Comparison of ENCODE assay signal across 8 cellular contexts in genomic region chr14:106196469-106196868, GRCh38.
DNase-seq lines count a peak whose midpoint lies in the region; ATAC-seq and TF ChIP-seq lines count a peak whose summit lies in the region.
"Not testable (repeated sequence)": the region's sequence is repeated elsewhere in the genome, so short reads cannot be mapped to it uniquely, and the experiment has no call there.

No MANE protein-coding gene starts in this region.

- not testable (repeated sequence) for H3K36me3 ChIP-seq in Panc1 (ENCODE audit: control insufficient read depth, insufficient read depth, low read length)

- not testable (repeated sequence) for H3K27ac Mint-ChIP-seq in CD4-positive, alpha-beta T cell

- in situ Hi-C loops in GM13977 (cut with MboI; ENCODE audit: low pct_unique_long_range_greater_than_20kb, low sequenced_read_pairs, unreplicated experiment); Panc1 (cut with HindIII; ENCODE audit: low pct_unique_long_range_greater_than_20kb, low sequenced_read_pairs): not testable (repeated sequence)

- H3K36me3 Mint-ChIP-seq in CD4-positive, alpha-beta T cell (ENCODE audit: low read depth): not testable (repeated sequence)

- not testable (repeated sequence) for H3K4me1 ChIP-seq in Panc1 (ENCODE audit: control insufficient read depth, insufficient read depth, low read length)

- intact Hi-C loops in CD4-positive, alpha-beta T cell (cut with DNase I, micrococcal nuclease); Panc1 (cut with micrococcal nuclease; ENCODE audit: unreplicated experiment): not testable (repeated sequence)

- TF ChIP-seq CTCF in CD4-positive, alpha-beta T cell (IDR thresholded peaks at IDR 0.05): peak; percentile 54
- peak; percentile 40 for TF ChIP-seq CTCF in GM13977 (IDR thresholded peaks at IDR 0.05; ENCODE audit: extremely low read depth, insufficient read depth, missing control alignments)
- TF ChIP-seq CTCF in Panc1 (IDR thresholded peaks at IDR 0.05): peak; percentile 29; the same call in 1 of the 2 replicates

- POLR2A ChIA-PET in CD4-positive, alpha-beta T cell (lab: Charles Lee); Panc1 (lab: Charles Lee): not testable (repeated sequence)

- H3K9me3 ChIP-seq in CD4-positive, alpha-beta T cell (ENCODE audit: control insufficient read depth, low read length); Panc1 (ENCODE audit: control insufficient read depth, insufficient read depth, low read depth, low read length): not testable (repeated sequence)

- DNase-seq in CD4-positive, alpha-beta T cell: peak; percentile 41 to 75 (median 62)
- DNase-seq in GM13977 (ENCODE audit: low spot score); Panc1 (ENCODE audit: low read depth, low spot score): not testable (repeated sequence)
- peak; percentile 65 for DNase-seq in activated CD4-positive, alpha-beta T cell treated with anti-CD3 and anti-CD28 coated beads, Interleukin-2, amount 50 U/mL, for 1 hour
- DNase-seq in activated T-helper 1 cell treated with Interleukin-2 at 50 U/mL for 16 hours (ENCODE audit: low read depth): peak; percentile 44
- peak; percentile 48 for DNase-seq in effector CD4-positive, alpha-beta T cell
- DNase-seq in stimulated activated CD4-positive, alpha-beta T cell treated with anti-CD3 and anti-CD28 coated beads, Interleukin-2, amount 100 ng/mL, for 24 hours: peak; percentile 71 to 85
- peak; percentile 60 for DNase-seq in stimulated activated CD8-positive, alpha-beta memory T cell treated with anti-CD3 and anti-CD28 coated beads, Interleukin-7, amount 100 ng/mL, for 24 hours (ENCODE audit: low read depth)

- H3K4me3 Mint-ChIP-seq in CD4-positive, alpha-beta T cell: not testable (repeated sequence)

- not testable (repeated sequence) for BruUV-seq in Panc1 (replicated peaks; lab: Mats Ljungman, UMichigan)

- not testable (repeated sequence) for H3K27ac ChIP-seq in CD4-positive, alpha-beta T cell (ENCODE audit: low read depth, low read length); Panc1 (ENCODE audit: low read length)

- H3K27me3 Mint-ChIP-seq in CD4-positive, alpha-beta T cell: peaks cover 36% of the 10 kb centered on the region

- H3K27me3 ChIP-seq in CD4-positive, alpha-beta T cell (ENCODE audit: control insufficient read depth, insufficient read depth, low read length): peaks cover 20% of the 10 kb centered on the region
- H3K27me3 ChIP-seq in Panc1 (ENCODE audit: control insufficient read depth, insufficient read depth, low read length): not testable (repeated sequence)

- CTCF ChIA-PET in CD4-positive, alpha-beta T cell (lab: Charles Lee): interaction anchor here (1.0 kb wide), 1 partner anchor 12 kb away, joined by 3 read pairs; no protein-coding TSS in a partner anchor
- CTCF ChIA-PET in Panc1 (lab: Charles Lee): not testable (repeated sequence)

- ATAC-seq in CD4-positive, alpha-beta T cell (ENCODE audit: poor library complexity); Panc1: not testable (repeated sequence)

- not testable (repeated sequence) for H3K9me3 Mint-ChIP-seq in CD4-positive, alpha-beta T cell

- peaks cover 22% of the 10 kb centered on the region for H3K4me1 Mint-ChIP-seq in CD4-positive, alpha-beta T cell (ENCODE audit: low read depth)

- H3K4me3 ChIP-seq in Panc1 (ENCODE audit: low read depth in 2 of 2, low read length in 2 of 2): not testable (repeated sequence)
